13 cellular contexts compared by ENCODE assay signal in the genomic region with DNA sequence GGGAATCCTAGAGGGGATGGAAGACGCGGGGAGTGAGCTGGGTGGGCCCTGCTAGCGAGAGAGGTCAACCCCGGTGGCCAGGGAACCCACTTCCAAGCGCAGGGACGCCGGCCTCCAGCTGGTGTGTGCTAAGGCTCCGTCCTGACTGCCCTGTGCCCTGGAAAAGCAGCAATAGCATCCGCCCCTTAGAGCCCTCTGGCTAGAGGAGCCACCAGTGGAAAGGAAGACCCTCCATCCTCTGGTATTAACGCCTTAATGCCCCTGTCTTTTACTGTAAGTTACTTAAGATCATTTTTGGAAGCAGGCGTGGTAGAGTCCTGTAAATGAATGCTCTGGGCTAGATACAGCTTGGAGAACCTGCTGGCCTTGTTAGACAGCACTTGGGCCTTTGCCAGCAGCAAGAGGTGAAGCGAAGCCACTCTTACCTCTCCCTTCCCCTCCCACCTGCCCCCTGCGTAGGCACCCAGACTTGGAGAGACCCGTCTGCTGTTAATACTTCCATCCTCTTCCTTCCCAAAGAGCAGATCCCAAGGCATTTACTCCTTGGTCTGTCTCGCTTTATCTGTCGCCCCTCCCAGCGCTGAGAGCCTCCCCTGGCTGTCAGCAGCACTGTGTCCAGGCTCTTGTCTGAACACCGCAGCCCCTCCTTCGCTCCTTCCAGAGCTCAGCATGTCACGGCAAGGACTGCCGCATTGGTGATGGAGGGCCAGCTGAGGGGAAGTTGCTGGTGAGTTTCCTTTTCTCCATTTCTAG. TPM values are rescaled to one million over a fixed set of nuclear protein-coding genes. Genes with fewer than 3 reads are reported as not detected.
A peak's percentile ranks its signal among the peaks of the same experiment; 100 is the strongest.
DNase-seq lines count a peak whose midpoint lies in the region; ATAC-seq and TF ChIP-seq lines count a peak whose summit lies in the region.
"Had no signal": no experiment of that assay in that cellular context is flagged by ENCODE, and none has a peak within 500 bp of the region (broad histone marks: within the 10 kb centered on the region; RNA-seq: fewer than 3 reads in every experiment).

No MANE protein-coding gene starts in this region.

- H2BK120ac ChIP-seq in neuronal stem cell (ENCODE audit: low read depth, low read length), result no peak overlapping the region
- no peak overlapping the region for H2BK120ac ChIP-seq in mesenchymal stem cell (ENCODE audit: low read depth, low read length)

- H2BK5ac ChIP-seq in neuronal stem cell (ENCODE audit: low read length) (no peak overlapping the region), mesenchymal stem cell (ENCODE audit: low read depth, low read length, poor library complexity, severe bottlenecking) (no peak overlapping the region)

- H3K4ac ChIP-seq in neuronal stem cell (ENCODE audit: low read length) (no peak overlapping the region), mesenchymal stem cell (ENCODE audit: low read depth in 1 of 2, low read length in 2 of 2) (no peak overlapping the region)

- H3K4me2 ChIP-seq in neuronal stem cell (ENCODE audit: insufficient read depth, low read length, poor library complexity, severe bottlenecking) (no peak overlapping the region), mesenchymal stem cell (ENCODE audit: low read length, poor library complexity, severe bottlenecking) (no peak overlapping the region)

- peaks cover 42% of the 10 kb centered on the region for H3K4me1 ChIP-seq in CD8-positive, alpha-beta T cell (ENCODE audit: insufficient read depth, low read length)
- H3K4me1 ChIP-seq in HUES6 (ENCODE audit: control insufficient read depth, insufficient read depth, low read length) (peaks cover 64% of the 10 kb centered on the region), neuronal stem cell (ENCODE audit: control insufficient read depth in 2 of 2, insufficient read depth in 1 of 2, low read depth in 1 of 2, low read length in 2 of 2) (peaks cover 18 to 27% of the 10 kb centered on the region in 2 donors), mesenchymal stem cell (ENCODE audit: control insufficient read depth, insufficient read depth, low read depth, low read length) (peaks cover 40% of the 10 kb centered on the region)

- peaks cover 43% of the 10 kb centered on the region for H3K36me3 Mint-ChIP-seq in CD8-positive, alpha-beta T cell

- H2AK5ac ChIP-seq in neuronal stem cell (ENCODE audit: low read depth, low read length), result no peak overlapping the region
- H2AK5ac ChIP-seq in mesenchymal stem cell (ENCODE audit: low read length, severe bottlenecking), result no peak overlapping the region

- H3K9me3 Mint-ChIP-seq in CD8-positive, alpha-beta T cell, result no peaks in the 10 kb centered on the region

- no peak overlapping the region for H3K4me3 Mint-ChIP-seq in CD8-positive, alpha-beta T cell

- H3K79me1 ChIP-seq in neuronal stem cell (ENCODE audit: low read depth, low read length) (peaks cover 23% of the 10 kb centered on the region), mesenchymal stem cell (replicated peaks; ENCODE audit: low read length, poor library complexity, severe bottlenecking) (peaks cover 41% of the 10 kb centered on the region)

- ATAC-seq in CD8-positive, alpha-beta T cell, result no peak
- ATAC-seq in HG02798 (IDR thresholded peaks at IDR 0.05; ENCODE audit: poor library complexity, unreplicated experiment), result no peak
- no peak for ATAC-seq in GM21360 (IDR thresholded peaks at IDR 0.05; ENCODE audit: unreplicated experiment)

- WGBS in neuronal stem cell (ENCODE audit: extremely low coverage in 2 of 2, insufficient read length in 2 of 2, insufficient replicate concordance in 1 of 2), 2 donors, result no CpG with 5 or more reads among the region's 21 CpGs
- WGBS in mesenchymal stem cell, result 85% methylated on average over 21 of the region's 21 CpGs

- H3K14ac ChIP-seq in neuronal stem cell (ENCODE audit: low read length) (no peak overlapping the region), mesenchymal stem cell (ENCODE audit: low read length in 2 of 2) (no peak overlapping the region)

- H2AFZ ChIP-seq in neuronal stem cell (ENCODE audit: low read length) (no peak overlapping the region), mesenchymal stem cell (ENCODE audit: low read depth, low read length) (no peak overlapping the region)

- peaks cover 6% of the 10 kb centered on the region for H3K36me3 ChIP-seq in CD8-positive, alpha-beta T cell (ENCODE audit: insufficient read depth, low read length)
- H3K36me3 ChIP-seq in HUES6 (ENCODE audit: control insufficient read depth, insufficient read depth, low read length), result peaks cover 45% of the 10 kb centered on the region
- peaks cover 38 to 60% of the 10 kb centered on the region in 2 donors for H3K36me3 ChIP-seq in neuronal stem cell (replicated peaks in 1 of 2; ENCODE audit: control insufficient read depth in 2 of 2, insufficient read depth in 2 of 2, low read length in 2 of 2)
- peaks cover 22 to 41% of the 10 kb centered on the region in 2 experiments for H3K36me3 ChIP-seq in mesenchymal stem cell (ENCODE audit: control insufficient read depth in 1 of 2, insufficient read depth in 2 of 2, low read depth in 1 of 2, low read length in 2 of 2)

- DNase-seq in CD8-positive, alpha-beta T cell, result no peak
- DNase-seq in neuronal stem cell (ENCODE audit: low spot score), result no peak
- DNase-seq in mesenchymal stem cell, result no peak
- no peak for DNase-seq in activated gamma-delta T cell (lab: John Stamatoyannopoulos, UW)
- DNase-seq: activated CD8-positive, alpha-beta memory T cell treated with anti-CD3 and anti-CD28 coated beads, Interleukin-2, amount 50 U/mL, for 4 hours; kidney glomerular epithelial cell; NCI-H1417 treated with DMSO at 0.1 percent for 48 hours; SHP77 treated with DMSO at 0.1 percent for 48 hours had no signal

- no peak overlapping the region for H3K4me3 ChIP-seq in CD8-positive, alpha-beta T cell (ENCODE audit: low read depth, low read length)
- H3K4me3 ChIP-seq in HUES6 (ENCODE audit: low read depth, low read length) (peak overlapping the region; percentile 16), neuronal stem cell (ENCODE audit: low read length in 2 of 2) (no peak overlapping the region), mesenchymal stem cell (ENCODE audit: insufficient read depth in 1 of 2, low read depth in 1 of 2, low read length in 2 of 2) (no peak overlapping the region)

- no peaks in the 10 kb centered on the region for H3K9me3 ChIP-seq in CD8-positive, alpha-beta T cell (ENCODE audit: low read length)
- H3K9me3 ChIP-seq in HUES6 (ENCODE audit: control insufficient read depth, insufficient read depth, low read depth, low read length) (no peaks in the 10 kb centered on the region), neuronal stem cell (replicated peaks in 1 of 2; ENCODE audit: control insufficient read depth in 2 of 2, insufficient read depth in 1 of 2, low read depth in 1 of 2, low read length in 2 of 2) (no peaks in the 10 kb centered on the region), mesenchymal stem cell (ENCODE audit: control insufficient read depth, low read length) (no peaks in the 10 kb centered on the region)

- peak overlapping the region; percentile 59 for H3K9ac ChIP-seq in HUES6 (ENCODE audit: low read length)
- no peak overlapping the region for H3K9ac ChIP-seq in neuronal stem cell (ENCODE audit: low read depth, low read length, poor library complexity)
- no peak overlapping the region for H3K9ac ChIP-seq in mesenchymal stem cell (ENCODE audit: low read length)

- H3K27me3 ChIP-seq in CD8-positive, alpha-beta T cell (ENCODE audit: insufficient read depth, low read length), result no peaks in the 10 kb centered on the region
- H3K27me3 ChIP-seq in HUES6 (ENCODE audit: control insufficient read depth, insufficient read depth, low read length) (no peaks in the 10 kb centered on the region), neuronal stem cell (ENCODE audit: control insufficient read depth in 3 of 3, insufficient read depth in 3 of 3, low read depth in 1 of 3, low read length in 3 of 3) (no peaks in the 10 kb centered on the region), mesenchymal stem cell (ENCODE audit: control insufficient read depth in 1 of 2, insufficient read depth in 1 of 2, low read length in 2 of 2) (no peaks in the 10 kb centered on the region)

- no peak overlapping the region for H3K18ac ChIP-seq in neuronal stem cell (ENCODE audit: low read length)
- no peak overlapping the region for H3K18ac ChIP-seq in mesenchymal stem cell (ENCODE audit: low read depth in 1 of 2, low read length in 2 of 2)

- CTCF ChIA-PET in CD8-positive, alpha-beta T cell (lab: Charles Lee), result interaction anchor here (1.6 kb wide), 1 partner anchor 60 kb away, joined by 3 read pairs; no protein-coding TSS in a partner anchor

- peaks cover 64% of the 10 kb centered on the region for H3K4me1 Mint-ChIP-seq in CD8-positive, alpha-beta T cell (ENCODE audit: low read depth)

- H4K91ac ChIP-seq in neuronal stem cell (ENCODE audit: low read depth, low read length, poor library complexity) (no peak overlapping the region), mesenchymal stem cell (ENCODE audit: low read length) (no peak overlapping the region)

- intact Hi-C loops in CD8-positive, alpha-beta T cell (cut with DNase I, micrococcal nuclease), result no loop called here

- H4K8ac ChIP-seq in neuronal stem cell (ENCODE audit: low read depth, low read length) (peak overlapping the region; percentile 97), mesenchymal stem cell (ENCODE audit: low read length) (no peak overlapping the region)

- peak overlapping the region; percentile 69 for H3K27ac Mint-ChIP-seq in CD8-positive, alpha-beta T cell

- no peak overlapping the region for H3K27ac ChIP-seq in CD8-positive, alpha-beta T cell (ENCODE audit: low read depth, low read length)
- peak overlapping the region; percentile 22; the same call in 1 of the 2 replicates for H3K27ac ChIP-seq in HUES6 (ENCODE audit: low read depth, low read length)
- H3K27ac ChIP-seq in cingulate gyrus (ENCODE audit: low read depth, low read length), result peak overlapping the region; percentile 8
- no peak overlapping the region for H3K27ac ChIP-seq in neuronal stem cell (replicated peaks; ENCODE audit: low read length)
- no peak overlapping the region for H3K27ac ChIP-seq in mesenchymal stem cell (ENCODE audit: low read length, poor library complexity, severe bottlenecking)
- H3K27ac ChIP-seq: epithelial cell of prostate had no signal

- POLR2A ChIA-PET in CD8-positive, alpha-beta T cell (lab: Charles Lee), result no interaction called here

- H3K23ac ChIP-seq in neuronal stem cell (ENCODE audit: low read depth, low read length, poor library complexity) (peak overlapping the region; percentile 97), mesenchymal stem cell (ENCODE audit: low read length in 2 of 2) (no peak overlapping the region)

- no peak for TF ChIP-seq CTCF in CD8-positive, alpha-beta T cell (IDR thresholded peaks at IDR 0.05)

- H2BK12ac ChIP-seq in neuronal stem cell (ENCODE audit: low read length), result no peak overlapping the region
- no peak overlapping the region for H2BK12ac ChIP-seq in mesenchymal stem cell (ENCODE audit: low read length in 2 of 2)

- no peak overlapping the region for H2BK15ac ChIP-seq in neuronal stem cell (ENCODE audit: low read length)
- H2BK15ac ChIP-seq in mesenchymal stem cell (ENCODE audit: low read depth, poor library complexity, severe bottlenecking), result no peak overlapping the region

- no peaks in the 10 kb centered on the region for H3K27me3 Mint-ChIP-seq in CD8-positive, alpha-beta T cell (ENCODE audit: low read depth)

RNA-seq across cellular contexts. Expression of a gene that starts 4.6 kb away (rescaled TPM):
- 10 to 100 TPM; 54.0 to 54.1 TPM for total RNA-seq in CD8-positive, alpha-beta T cell
- 84.5 TPM for polyA plus RNA-seq in neuronal stem cell (2013, experiment 1 of 2)
- 85.1 TPM for polyA plus RNA-seq in neuronal stem cell (2013, experiment 2 of 2)
- polyA plus RNA-seq in mesenchymal stem cell (2013, experiment 1 of 2), result 68.4 TPM
- polyA plus RNA-seq in mesenchymal stem cell (2013, experiment 2 of 2), result 69.3 TPM

RNA-seq across cellular contexts. Expression of a gene that starts 5.9 kb away (rescaled TPM):
- total RNA-seq in CD8-positive, alpha-beta T cell, result under 1 TPM; 0.33 to 0.58 TPM
- polyA plus RNA-seq in neuronal stem cell (2013, experiment 1 of 2), result 15.9 TPM
- 15.7 TPM for polyA plus RNA-seq in neuronal stem cell (2013, experiment 2 of 2)
- 5.1 TPM for polyA plus RNA-seq in mesenchymal stem cell (2013, experiment 1 of 2)
- polyA plus RNA-seq in mesenchymal stem cell (2013, experiment 2 of 2), result 4.8 TPM

RNA-seq across cellular contexts. Expression of a gene that starts 31.8 kb away (rescaled TPM):
- total RNA-seq in CD8-positive, alpha-beta T cell, result not detected
- polyA plus RNA-seq in neuronal stem cell (2013, experiment 1 of 2), result 0.99 TPM
- polyA plus RNA-seq in neuronal stem cell (2013, experiment 2 of 2), result 1.0 TPM
- polyA plus RNA-seq in mesenchymal stem cell (2013, experiment 1 of 2), result 155 TPM
- 162 TPM for polyA plus RNA-seq in mesenchymal stem cell (2013, experiment 2 of 2)

RNA-seq across cellular contexts. Expression of a gene that starts 49.9 kb away (rescaled TPM):
- total RNA-seq in CD8-positive, alpha-beta T cell, result 1 to 10 TPM; 4.0 to 4.5 TPM
- not detected for polyA plus RNA-seq in neuronal stem cell (2013, experiment 1 of 2)
- not detected for polyA plus RNA-seq in neuronal stem cell (2013, experiment 2 of 2)
- not detected for polyA plus RNA-seq in mesenchymal stem cell (2013, experiment 1 of 2)
- polyA plus RNA-seq in mesenchymal stem cell (2013, experiment 2 of 2), result not detected

RNA-seq across cellular contexts. Expression of a gene that starts 50.1 kb away (rescaled TPM):
- total RNA-seq in CD8-positive, alpha-beta T cell, result 10 to 100 TPM in 1 of 2 experiments, 1 to 10 TPM in 1; 8.4 to 10.8 TPM
- 0.81 TPM for polyA plus RNA-seq in neuronal stem cell (2013, experiment 1 of 2)
- polyA plus RNA-seq in neuronal stem cell (2013, experiment 2 of 2), result 0.79 TPM
- polyA plus RNA-seq in mesenchymal stem cell (2013, experiment 1 of 2), result not detected
- polyA plus RNA-seq in mesenchymal stem cell (2013, experiment 2 of 2), result not detected

Comparison
In these comparisons a context has a peak if more than half of its experiments do, and no peak if none do; other contexts are left out.
1. H3K27ac ChIP-seq: peak in HUES6 (single experiment) and cingulate gyrus (single experiment); none in CD8-positive, alpha-beta T cell (single experiment), neuronal stem cell (single experiment) and mesenchymal stem cell (single experiment).